Comparison of ENCODE assay signal across 14 cellular contexts in genomic region chr13:113855931-113856715, GRCh38. TPM values are rescaled to one million over a fixed set of nuclear protein-coding genes. Genes with fewer than 3 reads are reported as not detected.
DNase-seq lines count a peak whose midpoint lies in the region; ATAC-seq and TF ChIP-seq lines count a peak whose summit lies in the region.
"Had no signal": no experiment of that assay in that cellular context is flagged by ENCODE, and none has a peak within 500 bp of the region (broad histone marks: within the 10 kb centered on the region; RNA-seq: fewer than 3 reads in every experiment).

No MANE protein-coding gene starts in this region.

- H2AK5ac ChIP-seq in IMR-90 (ENCODE audit: low read depth, low read length) = peak overlapping the region; percentile 77; the same call in 1 of the 2 replicates

- 0 out of 2 replicates have a peak overlapping the region, but pooled peaks have one; percentile 20 for H3K23ac ChIP-seq in IMR-90 (ENCODE audit: low read depth, low read length)

- H3K4me3 ChIP-seq in IMR-90 (ENCODE audit: insufficient read depth, low read depth, low read length) (no peak overlapping the region), esophagus squamous epithelium (no peak overlapping the region), psoas muscle (peak overlapping the region; percentile 22)
- H3K4me3 ChIP-seq: spleen had no signal

- H2BK120ac ChIP-seq in IMR-90 (ENCODE audit: low read depth, low read length) = peak overlapping the region; percentile 18; the same call in 1 of the 2 replicates

- peak overlapping the region; percentile 16; the same call in 1 of the 2 replicates for H3K18ac ChIP-seq in IMR-90 (ENCODE audit: low read depth, low read length)

- H3K36me3 ChIP-seq in IMR-90 (ENCODE audit: control insufficient read depth, insufficient read depth, low read length) (peaks cover 30% of the 10 kb centered on the region), esophagus squamous epithelium (no peaks in the 10 kb centered on the region), psoas muscle (ENCODE audit: insufficient read depth in 1 of 2, low read depth in 1 of 2) (peaks cover 0 to 7% of the 10 kb centered on the region in 2 donors)
- H3K36me3 ChIP-seq: spleen had no signal

- peak overlapping the region; percentile 34 for H3K4ac ChIP-seq in IMR-90 (ENCODE audit: low read depth, low read length)

- H3K27ac ChIP-seq in C4-2B = peak overlapping the region; percentile 23
- H3K27ac ChIP-seq in IMR-90 (ENCODE audit: insufficient read depth, low read length) = peak overlapping the region; percentile 41; the same call in 1 of the 2 replicates
- peak overlapping the region in 3 of 4 donors; percentile 12 to 75 (median 66) for H3K27ac ChIP-seq in esophagus squamous epithelium
- peak overlapping the region; percentile 82 for H3K27ac ChIP-seq in psoas muscle

- in situ Hi-C loops in IMR-90 (cut with MboI; ENCODE audit: low sequenced_read_pairs) = no loop called here

- CTCF ChIA-PET in IMR-90 (lab: Yijun Ruan, JAX) = no interaction called here

- no peak for TF ChIP-seq RAD21 in IMR-90 (IDR thresholded peaks at IDR 0.05; ENCODE audit: low read length)

- H4K8ac ChIP-seq in IMR-90 (ENCODE audit: low read depth in 2 of 2, low read length in 2 of 2) = peak overlapping the region in 1 of 2 experiments; percentile 45; a peak in 2 of 4 replicates

- peak overlapping the region; percentile 43 for H3K4me2 ChIP-seq in IMR-90 (ENCODE audit: low read depth, low read length)

- H3K56ac ChIP-seq in IMR-90 (ENCODE audit: extremely low read depth, insufficient read depth, low read length) = no peak overlapping the region

- TF ChIP-seq CTCF in C4-2B (conservative IDR thresholded peaks at IDR 0.05) (no peak), IMR-90 (conservative IDR thresholded peaks at IDR 0.05; ENCODE audit: low read depth, low read length) (no peak), esophagus squamous epithelium (IDR thresholded peaks at IDR 0.05) (no peak), psoas muscle (IDR thresholded peaks at IDR 0.05) (no peak)

- H3K9ac ChIP-seq in IMR-90 (ENCODE audit: low read depth, low read length) = no peak overlapping the region; the same call in 1 of the 2 replicates

- intact Hi-C loops in IMR-90 (cut with micrococcal nuclease) (no loop called here), esophagus squamous epithelium (cut with DNase I) (no loop called here), psoas muscle (cut with DNase I) (loop anchor here in 1 of 2 donors (2.0 kb wide), 2 partner anchors 17 to 71 kb away; no protein-coding TSS in a partner anchor), left colon (cut with DNase I, micrococcal nuclease) (no loop called here)

- H2AK9ac ChIP-seq in IMR-90 (replicated peaks; ENCODE audit: low read depth, low read length, poor library complexity) = peak overlapping the region; percentile 31

- H2AFZ ChIP-seq in IMR-90 (replicated peaks; ENCODE audit: low read length, poor library complexity) = peak overlapping the region; percentile 18

- BruUV-seq in IMR-90 (replicated peaks; lab: Mats Ljungman, UMichigan) = no TSS peak

- peaks cover 51% of the 10 kb centered on the region for H3K9me1 ChIP-seq in IMR-90 (ENCODE audit: insufficient read depth, low read length)

- TF ChIP-seq POLR2A in IMR-90 (IDR thresholded peaks at IDR 0.05; ENCODE audit: low read depth, low read length) (no peak), esophagus squamous epithelium (IDR thresholded peaks at IDR 0.05) (no peak)

- no peak overlapping the region for H2BK20ac ChIP-seq in IMR-90 (ENCODE audit: low read depth, low read length)

- 88% methylated on average over 20 of the region's 25 CpGs; no CpG with 5 or more reads in 1 of the 2 experiments for WGBS in IMR-90 (ENCODE audit: extremely low coverage in 2 of 2, insufficient read length in 1 of 2), 2 experiments
- WGBS in esophagus squamous epithelium, 2 donors = 70 to 80% methylated on average over 16 to 20 of the region's 25 CpGs
- 79 to 87% (median 79%) methylated on average over 25 of the region's 25 CpGs for WGBS in psoas muscle, 3 donors

- ATAC-seq in IMR-90 (ENCODE audit: low read depth) (no peak), psoas muscle (peak in 3 of 4 donors; percentile 1 to 9 (median 1)), left colon (no peak), HG03108 (IDR thresholded peaks at IDR 0.05; ENCODE audit: unreplicated experiment) (no peak), HG02970 (IDR thresholded peaks at IDR 0.05; ENCODE audit: low FRiP score, unreplicated experiment) (no peak)

- POLR2A ChIA-PET in IMR-90 (lab: Charles Lee; ENCODE audit: unreplicated experiment) = interaction anchor here (0.5 kb wide), 1 partner anchor 30 kb away, joined by 8 read pairs; no protein-coding TSS in a partner anchor

- peaks cover 100% of the 10 kb centered on the region for H4K20me1 ChIP-seq in IMR-90 (ENCODE audit: insufficient read depth, low read length)

- no peaks in the 10 kb centered on the region for H3K27me3 ChIP-seq in IMR-90 (ENCODE audit: control insufficient read depth, insufficient read depth, low read length)
- H3K27me3 ChIP-seq in esophagus squamous epithelium = no peaks in the 10 kb centered on the region
- no peaks in the 10 kb centered on the region for H3K27me3 ChIP-seq in psoas muscle (ENCODE audit: insufficient read depth in 3 of 3, low read length in 2 of 3)

- H3K9me3 ChIP-seq in IMR-90 (ENCODE audit: control insufficient read depth, insufficient read depth, low read length) = no peaks in the 10 kb centered on the region
- H3K9me3 ChIP-seq in esophagus squamous epithelium = no peaks in the 10 kb centered on the region
- no peaks in the 10 kb centered on the region for H3K9me3 ChIP-seq in psoas muscle
- H3K9me3 ChIP-seq: spleen had no signal

- dilution Hi-C loops in IMR-90 (cut with HindIII; ENCODE audit: low sequenced_read_pairs, unreplicated experiment) = no loop called here

- peak overlapping the region; percentile 14; the same call in 1 of the 2 replicates for H4K91ac ChIP-seq in IMR-90 (ENCODE audit: insufficient read depth, low read depth, low read length)

- H3K4me1 ChIP-seq in IMR-90 (ENCODE audit: control insufficient read depth, insufficient read depth, low read length) = peaks cover 58% of the 10 kb centered on the region
- peaks cover 53 to 87% (median 70%) of the 10 kb centered on the region in 3 donors for H3K4me1 ChIP-seq in esophagus squamous epithelium
- H3K4me1 ChIP-seq in psoas muscle = peaks cover 66% of the 10 kb centered on the region

- H2BK5ac ChIP-seq in IMR-90 (ENCODE audit: low read depth, low read length, poor library complexity, severe bottlenecking) = peak overlapping the region; percentile 38

- H3K79me1 ChIP-seq in IMR-90 (ENCODE audit: low read depth in 1 of 2, low read length in 2 of 2) = peaks cover 7 to 88% of the 10 kb centered on the region in 2 experiments

- DNase-seq in IMR-90 (no peak), esophagus squamous epithelium (lab: John Stamatoyannopoulos, UW) (no peak), psoas muscle (no peak), left colon (no peak)
- DNase-seq in activated CD4-positive, alpha-beta T cell treated with anti-CD3 and anti-CD28 coated beads for 4 hours = no peak
- DNase-seq: cerebellar nuclear complex, hippocampal formation, Kasumi-1, NCI-H1694, NCI-H510A had no signal

- H2BK15ac ChIP-seq in IMR-90 (ENCODE audit: low read depth, low read length) = no peak overlapping the region

- no peak overlapping the region; the same call in 1 of the 2 replicates for H4K5ac ChIP-seq in IMR-90 (ENCODE audit: low read depth, low read length)

- peak overlapping the region; percentile 23 for H3K14ac ChIP-seq in IMR-90 (replicated peaks; ENCODE audit: low read depth, low read length)

TF ChIP-seq in IMR-90, 13 proteins besides CTCF, POLR2A, EP300 and RAD21:
- TF ChIP-seq MXI1 (IDR thresholded peaks at IDR 0.05; ENCODE audit: borderline replicate concordance, low read depth, low read length) = no peak
- TF ChIP-seq ELK1 (IDR thresholded peaks at IDR 0.05; ENCODE audit: borderline replicate concordance, low read depth, low read length) = no peak
- no peak for TF ChIP-seq MAZ (IDR thresholded peaks at IDR 0.05; ENCODE audit: borderline replicate concordance, low read depth, low read length)
- no peak for TF ChIP-seq NFE2L2 (IDR thresholded peaks at IDR 0.05; ENCODE audit: low read depth, low read length)
- TF ChIP-seq SMC3 (IDR thresholded peaks at IDR 0.05; ENCODE audit: low read depth, low read length) = no peak

RNA-seq across cellular contexts. Expression of gene GAS6, which starts 7.8 kb away (rescaled TPM):
- total RNA-seq in IMR-90 (2012; rRNA removed) (212 and 220 TPM in 2 replicates), esophagus squamous epithelium (100 to 1,000 TPM in 1 of 4 donors, 10 to 100 TPM in 3; 43.0 to 112 (median 68.5) TPM), psoas muscle (100 to 1,000 TPM in 1 of 4 donors, 10 to 100 TPM in 3; 65.5 to 103 (median 75.9) TPM), left colon (100 to 1,000 TPM; 125 to 185 TPM)
- polyA plus RNA-seq in IMR-90 (2012; rRNA removed) (795 and 823 TPM in 2 replicates), psoas muscle (10 to 100 TPM; 51.6 to 90.9 (median 52.1) TPM)
- polyA plus RNA-seq in IMR-90 (2012; cell fraction: cytosol; rRNA removed) = 1,010 and 1,498 TPM in 2 replicates
- polyA plus RNA-seq in IMR-90 (2012; cell fraction: nucleus; rRNA removed; ENCODE audit: low replicate concordance) = 1,145 and 2,216 TPM in 2 replicates

Comparison
In these comparisons a context has a peak if more than half of its experiments do, and no peak if none do; other contexts are left out.
1. H3K27ac ChIP-seq: peak in every context shown above with its lines; median percentile 82 in psoas muscle; 66 in esophagus squamous epithelium; 41 in IMR-90; 23 in C4-2B.
2. ATAC-seq: peak in psoas muscle (3 of 4); none in IMR-90 (single experiment), left colon (single experiment), HG03108 (single experiment) and HG02970 (single experiment).